In genomic region chr2:17276220-17276619, GRCh38 we compare ENCODE assay signal across 8 cellular contexts.
"Had no signal": no experiment of that assay in that cellular context is flagged by ENCODE, and none has a peak within 500 bp of the region (broad histone marks: within the 10 kb centered on the region; RNA-seq: fewer than 3 reads in every experiment).

No MANE protein-coding gene starts in this region.

- DNase-seq: GDM1, GF-D8 had no signal

- FAIRE-seq: G401.6, GM12878, GM12891, GM12892, GM18507, GM19239 had no signal

- H3K4me3 ChIP-seq: GM12878 had no signal

- ATAC-seq: GM12878 had no signal
